ENCODE assay signal across 8 cellular contexts in the genomic region with DNA sequence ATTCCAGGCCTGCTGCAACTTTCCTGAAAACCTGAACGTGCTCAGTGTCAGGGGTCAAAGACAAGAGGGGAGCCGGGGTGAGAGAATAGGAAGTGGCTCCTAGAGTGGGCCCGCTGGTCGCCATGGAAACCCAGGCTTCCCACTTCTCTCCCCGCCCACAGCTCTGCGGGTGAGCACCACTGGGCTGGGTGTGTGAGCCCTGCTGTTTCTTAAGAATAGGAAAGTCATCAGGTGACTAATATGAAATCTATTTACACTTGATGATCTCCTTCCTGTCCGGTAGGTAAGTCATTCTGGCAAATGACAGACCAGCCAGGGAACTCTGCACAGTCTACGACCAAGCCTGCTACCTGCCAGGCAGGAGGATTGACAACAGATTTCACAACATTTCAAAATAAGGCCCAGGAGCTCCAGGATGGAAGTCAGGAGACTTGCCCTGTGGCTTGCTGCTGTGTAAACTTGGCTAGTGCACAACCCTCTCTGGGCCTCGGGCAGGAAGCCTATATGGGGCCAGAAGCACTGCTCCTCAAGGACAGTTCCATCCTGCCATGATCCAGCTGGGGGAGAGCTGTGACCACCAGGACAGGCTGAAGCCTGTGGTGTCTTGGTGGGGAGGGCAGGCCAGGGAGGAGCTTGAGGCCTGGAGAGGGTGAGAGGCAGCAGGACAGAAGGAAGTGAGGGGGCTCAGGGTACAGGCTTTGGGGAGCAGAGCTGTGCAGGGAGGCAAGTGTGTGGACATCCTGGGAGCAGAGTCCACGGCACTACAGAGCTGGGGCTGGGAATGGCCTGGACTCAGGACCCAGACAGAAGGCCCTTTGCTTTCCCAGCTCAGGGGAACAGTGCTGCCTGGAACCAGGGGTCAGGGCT.
DNase-seq lines count a peak whose midpoint lies in the region; ATAC-seq, FAIRE-seq and TF ChIP-seq lines count a peak whose summit lies in the region.

No MANE protein-coding gene starts in this region.

- TF ChIP-seq CTCF in OCI-LY3 (IDR thresholded peaks at IDR 0.05; ENCODE audit: low read depth, low read length) (no peak), GM12878 (IDR thresholded peaks at IDR 0.05 in 2 of 3, conservative IDR thresholded peaks at IDR 0.05 in 1 of 3; ENCODE audit: control insufficient read depth in 2 of 3, extremely low read depth in 1 of 3, insufficient read depth in 1 of 3, low read depth in 3 of 3, low read length in 3 of 3) (no peak)

- intact Hi-C loops in GM12878 (cut with micrococcal nuclease; ENCODE audit: unreplicated experiment) = no loop called here

- ATAC-seq in GM18868 (IDR thresholded peaks at IDR 0.05; ENCODE audit: unreplicated experiment) = peak; percentile 88
- ATAC-seq in HG03060 (IDR thresholded peaks at IDR 0.05; ENCODE audit: low read depth, unreplicated experiment) = peak; percentile 76
- ATAC-seq in GM12878 = peak; percentile 91

- no peak for TF ChIP-seq POLR2A in GM12878 (IDR thresholded peaks at IDR 0.05; ENCODE audit: low read depth, low read length)

- FAIRE-seq in GM12878 (lab: Jason Lieb, UNC) = peak; percentile 44

- no TSS peak for BruUV-seq in GM12878 (replicated peaks; lab: Mats Ljungman, UMichigan)

- no peaks in the 10 kb centered on the region for H3K27me3 ChIP-seq in OCI-LY3 (ENCODE audit: low read depth, low read length)
- H3K27me3 ChIP-seq in GM12878 (replicated peaks in 1 of 2; ENCODE audit: control insufficient read depth in 2 of 2, insufficient read depth in 2 of 2, low read length in 1 of 2) = no peaks in the 10 kb centered on the region
- H3K27me3 ChIP-seq in layer of hippocampus (ENCODE audit: control insufficient read depth, insufficient read depth, low read length) = no peaks in the 10 kb centered on the region

- no peak for TF ChIP-seq EP300 in GM12878 (IDR thresholded peaks at IDR 0.05; ENCODE audit: borderline replicate concordance in 1 of 2, control insufficient read depth in 1 of 2, low read depth in 2 of 2, low read length in 2 of 2)

- SMC1A ChIA-PET in GM12878 (lab: Charles Lee; ENCODE audit: uncharacterized antibody, unreplicated experiment) = interaction anchor here (0.7 to 3.6 kb wide), 8 partner anchors 10 to 94 kb away, joined by 3 to 23 read pairs (median 4); no protein-coding TSS in a partner anchor

- H3K4me3 ChIP-seq in OCI-LY3 (ENCODE audit: low read length) = no peak overlapping the region
- H3K4me3 ChIP-seq in GM12878 = no peak overlapping the region

- H3K36me3 ChIP-seq in OCI-LY3 (replicated peaks; ENCODE audit: low read depth, low read length) = no peaks in the 10 kb centered on the region
- H3K36me3 ChIP-seq in GM12878 (ENCODE audit: control insufficient read depth in 2 of 2, insufficient read depth in 2 of 2, low read length in 1 of 2) = no peaks in the 10 kb centered on the region

- H3K9ac ChIP-seq in OCI-LY3 (ENCODE audit: low read length) (no peak overlapping the region), GM12878 (ENCODE audit: control insufficient read depth, insufficient read depth, low read length) (peak overlapping the region; percentile 46)

- RAD21 ChIA-PET in GM12878 (lab: Charles Lee; ENCODE audit: unreplicated experiment) = interaction anchor here (1.0 to 2.0 kb wide), 7 partner anchors 9 to 352 kb away, joined by 3 to 15 read pairs (median 3); no protein-coding TSS in a partner anchor

- DNase-seq in ACHN (peak; percentile 87), GM12878 (ENCODE audit: low read depth, low spot score) (peak; percentile 56), SHP77 (lab: John Stamatoyannopoulos, UW) (no peak)
- DNase-seq in stimulated activated CD8-positive, alpha-beta memory T cell treated with anti-CD3 and anti-CD28 coated beads, Interleukin-2, amount 100 ng/mL, for 48 hours (ENCODE audit: low read depth in 2 of 2) = peak; percentile 64 to 74

- in situ Hi-C loops in ACHN (cut with HindIII; ENCODE audit: low pct_ligation_motif_present, low pct_unique_long_range_greater_than_20kb, low sequenced_read_pairs) = no loop called here
- in situ Hi-C loops in GM12878 (cut with MboI) = loop anchor here (25.0 kb wide), 1 partner anchor 521 kb away; a partner anchor contains a TSS

- H3K79me2 ChIP-seq in OCI-LY3 (ENCODE audit: low read length) (no peaks in the 10 kb centered on the region), GM12878 (ENCODE audit: control insufficient read depth, insufficient read depth, low read length) (no peaks in the 10 kb centered on the region)

- CTCF ChIA-PET in GM12878 (lab: Yijun Ruan, JAX) = interaction anchor here (0.8 to 1.6 kb wide), 6 partner anchors 9 to 105 kb away, joined by 3 to 7 read pairs (median 3); no protein-coding TSS in a partner anchor

- no peak overlapping the region for H3K27ac ChIP-seq in OCI-LY3 (ENCODE audit: low read length)
- peak overlapping the region; percentile 58 for H3K27ac ChIP-seq in GM12878 (ENCODE audit: control insufficient read depth, insufficient read depth)
- H3K27ac ChIP-seq in layer of hippocampus (ENCODE audit: low read depth, low read length) = peak overlapping the region; percentile 23

- no peak overlapping the region for H2AFZ ChIP-seq in OCI-LY3 (ENCODE audit: low read depth, low read length)
- H2AFZ ChIP-seq in GM12878 (ENCODE audit: control insufficient read depth, low read depth, low read length) = peak overlapping the region; percentile 60

- 17% methylated on average over 10 of the region's 10 CpGs for WGBS in GM12878 (ENCODE audit: insufficient coverage, insufficient replicate concordance, low lambda C conversion rate, missing lambda C conversion rate)

- no peak for TF ChIP-seq RAD21 in GM12878 (IDR thresholded peaks at IDR 0.05; ENCODE audit: insufficient read depth, low read depth, low read length)

- H3K9me3 ChIP-seq in OCI-LY3 (ENCODE audit: insufficient read depth, low read length) (no peaks in the 10 kb centered on the region), GM12878 (replicated peaks; ENCODE audit: control insufficient read depth, insufficient read depth, low read length) (no peaks in the 10 kb centered on the region)

- H3K4me1 ChIP-seq in OCI-LY3 (ENCODE audit: low read length) = peaks cover 23% of the 10 kb centered on the region
- H3K4me1 ChIP-seq in GM12878 (ENCODE audit: control insufficient read depth, insufficient read depth, low read length) = peaks cover 17% of the 10 kb centered on the region

- H3K4me2 ChIP-seq in OCI-LY3 (ENCODE audit: low read length) (peak overlapping the region; percentile 52), GM12878 (ENCODE audit: control insufficient read depth, insufficient read depth) (peak overlapping the region; percentile 75)

- POLR2A ChIA-PET in GM12878 (lab: Charles Lee) = interaction anchor here (0.7 to 1.2 kb wide), 5 partner anchors 10 to 95 kb away, joined by 3 to 5 read pairs (median 3); no protein-coding TSS in a partner anchor

- H4K20me1 ChIP-seq in OCI-LY3 (ENCODE audit: insufficient read depth, low read length) (no peaks in the 10 kb centered on the region), GM12878 (ENCODE audit: control insufficient read depth, insufficient read depth) (no peaks in the 10 kb centered on the region)

TF ChIP-seq in GM12878, 131 proteins besides CTCF, POLR2A, EP300 and RAD21 (continues in another document):
- TF ChIP-seq GABPA (IDR thresholded peaks at IDR 0.05; ENCODE audit: low read depth) = no peak
- TF ChIP-seq TCF12 (IDR thresholded peaks at IDR 0.05; ENCODE audit: low read depth, low read length) = no peak
- TF ChIP-seq JUNB (IDR thresholded peaks at IDR 0.05) = no peak; the same call in 1 of the 2 replicates
- no peak for TF ChIP-seq CEBPB (IDR thresholded peaks at IDR 0.05; ENCODE audit: borderline replicate concordance in 1 of 2, low read depth in 2 of 2, low read length in 2 of 2)
- TF ChIP-seq, protein P1, sequence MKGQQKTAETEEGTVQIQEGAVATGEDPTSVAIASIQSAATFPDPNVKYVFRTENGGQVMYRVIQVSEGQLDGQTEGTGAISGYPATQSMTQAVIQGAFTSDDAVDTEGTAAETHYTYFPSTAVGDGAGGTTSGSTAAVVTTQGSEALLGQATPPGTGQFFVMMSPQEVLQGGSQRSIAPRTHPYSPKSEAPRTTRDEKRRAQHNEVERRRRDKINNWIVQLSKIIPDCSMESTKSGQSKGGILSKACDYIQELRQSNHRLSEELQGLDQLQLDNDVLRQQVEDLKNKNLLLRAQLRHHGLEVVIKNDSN (IDR thresholded peaks at IDR 0.05; ENCODE audit: borderline replicate concordance, extremely low read length, insufficient read depth, low read depth, low read length) = no peak
- TF ChIP-seq, protein P2, sequence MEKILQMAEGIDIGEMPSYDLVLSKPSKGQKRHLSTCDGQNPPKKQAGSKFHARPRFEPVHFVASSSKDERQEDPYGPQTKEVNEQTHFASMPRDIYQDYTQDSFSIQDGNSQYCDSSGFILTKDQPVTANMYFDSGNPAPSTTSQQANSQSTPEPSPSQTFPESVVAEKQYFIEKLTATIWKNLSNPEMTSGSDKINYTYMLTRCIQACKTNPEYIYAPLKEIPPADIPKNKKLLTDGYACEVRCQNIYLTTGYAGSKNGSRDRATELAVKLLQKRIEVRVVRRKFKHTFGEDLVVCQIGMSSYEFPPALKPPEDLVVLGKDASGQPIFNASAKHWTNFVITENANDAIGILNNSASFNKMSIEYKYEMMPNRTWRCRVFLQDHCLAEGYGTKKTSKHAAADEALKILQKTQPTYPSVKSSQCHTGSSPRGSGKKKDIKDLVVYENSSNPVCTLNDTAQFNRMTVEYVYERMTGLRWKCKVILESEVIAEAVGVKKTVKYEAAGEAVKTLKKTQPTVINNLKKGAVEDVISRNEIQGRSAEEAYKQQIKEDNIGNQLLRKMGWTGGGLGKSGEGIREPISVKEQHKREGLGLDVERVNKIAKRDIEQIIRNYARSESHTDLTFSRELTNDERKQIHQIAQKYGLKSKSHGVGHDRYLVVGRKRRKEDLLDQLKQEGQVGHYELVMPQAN (conservative IDR thresholded peaks at IDR 0.05) = no peak; the same call in 1 of the 2 replicates
- peak; percentile 66 to 69; a peak in 2 of 4 replicates for TF ChIP-seq IKZF2 (IDR thresholded peaks at IDR 0.05)
- TF ChIP-seq, protein P3, sequence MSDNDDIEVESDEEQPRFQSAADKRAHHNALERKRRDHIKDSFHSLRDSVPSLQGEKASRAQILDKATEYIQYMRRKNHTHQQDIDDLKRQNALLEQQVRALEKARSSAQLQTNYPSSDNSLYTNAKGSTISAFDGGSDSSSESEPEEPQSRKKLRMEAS (IDR thresholded peaks at IDR 0.05; ENCODE audit: low read depth, low read length) = 0 out of 2 replicates have a peak, but pooled peaks have one; percentile 9
- TF ChIP-seq, protein P4, sequence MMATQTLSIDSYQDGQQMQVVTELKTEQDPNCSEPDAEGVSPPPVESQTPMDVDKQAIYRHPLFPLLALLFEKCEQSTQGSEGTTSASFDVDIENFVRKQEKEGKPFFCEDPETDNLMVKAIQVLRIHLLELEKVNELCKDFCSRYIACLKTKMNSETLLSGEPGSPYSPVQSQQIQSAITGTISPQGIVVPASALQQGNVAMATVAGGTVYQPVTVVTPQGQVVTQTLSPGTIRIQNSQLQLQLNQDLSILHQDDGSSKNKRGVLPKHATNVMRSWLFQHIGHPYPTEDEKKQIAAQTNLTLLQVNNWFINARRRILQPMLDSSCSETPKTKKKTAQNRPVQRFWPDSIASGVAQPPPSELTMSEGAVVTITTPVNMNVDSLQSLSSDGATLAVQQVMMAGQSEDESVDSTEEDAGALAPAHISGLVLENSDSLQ (IDR thresholded peaks at IDR 0.05) = no peak
- no peak for TF ChIP-seq MTA3 (IDR thresholded peaks at IDR 0.05; ENCODE audit: borderline replicate concordance, low read length)
- no peak for TF ChIP-seq CHD4 (IDR thresholded peaks at IDR 0.05)

Comparison
In these comparisons a context has a peak if more than half of its experiments do, and no peak if none do; other contexts are left out.
1. DNase-seq: peak in ACHN (single experiment), GM12878 (single experiment) and stimulated activated CD8-positive, alpha-beta memory T cell treated with anti-CD3 and anti-CD28 coated beads, Interleukin-2, amount 100 ng/mL, for 48 hours (2 of 2); none in SHP77 (0 of 2).
2. Peak in every context shown above with its lines, with median percentiles within 50 percentile points of each other: ATAC-seq.